Comparison of ENCODE assay signal across 1 cellular context in the genomic region with DNA sequence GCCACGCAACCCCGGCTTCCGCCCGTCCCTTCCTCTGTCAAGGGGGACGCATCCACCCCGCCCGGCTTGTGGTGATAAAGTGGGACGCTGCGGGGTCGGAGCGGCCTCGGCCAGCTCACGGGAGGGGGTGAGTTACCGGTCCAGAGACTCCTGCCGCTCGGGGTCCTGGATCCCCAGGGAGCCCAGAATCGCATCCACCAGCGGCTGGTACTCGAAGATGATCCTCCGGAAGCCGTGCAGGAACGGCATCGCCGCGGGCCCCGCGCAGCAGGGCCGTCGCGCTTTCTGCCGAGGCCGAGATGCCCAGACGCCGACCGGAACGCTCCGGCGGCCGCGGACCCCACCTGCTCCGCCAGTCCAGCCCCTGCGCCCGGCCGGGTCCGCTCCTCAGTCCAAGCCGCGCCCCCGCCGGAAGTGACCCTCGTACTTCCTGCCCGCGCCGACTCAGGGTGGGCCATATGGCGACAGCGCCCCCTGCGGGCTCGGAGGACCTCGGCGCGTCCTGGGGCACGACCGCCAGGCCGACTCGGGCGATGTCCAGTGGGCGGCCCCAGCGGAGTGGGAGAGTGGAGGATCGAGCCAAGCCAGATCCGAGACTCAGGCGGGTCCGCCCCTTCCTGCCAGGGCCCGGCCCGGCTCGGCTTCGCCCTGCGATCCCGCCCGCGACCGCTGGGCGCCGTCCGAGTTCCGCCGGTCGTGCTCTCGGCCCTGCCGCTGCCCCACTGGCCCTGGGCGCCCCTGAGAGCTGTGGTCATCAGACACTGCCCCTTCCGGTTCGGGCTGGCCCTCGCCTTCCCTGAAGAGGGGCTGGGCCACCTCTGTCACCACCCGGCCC.
TF ChIP-seq lines count a peak whose summit lies in the region.

A gene with protein sequence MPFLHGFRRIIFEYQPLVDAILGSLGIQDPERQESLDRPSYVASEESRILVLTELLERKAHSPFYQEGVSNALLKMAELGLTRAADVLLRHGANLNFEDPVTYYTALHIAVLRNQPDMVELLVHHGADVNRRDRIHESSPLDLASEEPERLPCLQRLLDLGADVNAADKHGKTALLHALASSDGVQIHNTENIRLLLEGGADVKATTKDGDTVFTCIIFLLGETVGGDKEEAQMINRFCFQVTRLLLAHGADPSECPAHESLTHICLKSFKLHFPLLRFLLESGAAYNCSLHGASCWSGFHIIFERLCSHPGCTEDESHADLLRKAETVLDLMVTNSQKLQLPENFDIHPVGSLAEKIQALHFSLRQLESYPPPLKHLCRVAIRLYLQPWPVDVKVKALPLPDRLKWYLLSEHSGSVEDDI (minus strand): TSS at position 401 of the 835 bp plus-strand sequence. CDS start 152 bp downstream, at position 249.

TF ChIP-seq in GM12878, 131 proteins besides CTCF, POLR2A, EP300 and RAD21 (continued from another document):
- TF ChIP-seq, protein P1, sequence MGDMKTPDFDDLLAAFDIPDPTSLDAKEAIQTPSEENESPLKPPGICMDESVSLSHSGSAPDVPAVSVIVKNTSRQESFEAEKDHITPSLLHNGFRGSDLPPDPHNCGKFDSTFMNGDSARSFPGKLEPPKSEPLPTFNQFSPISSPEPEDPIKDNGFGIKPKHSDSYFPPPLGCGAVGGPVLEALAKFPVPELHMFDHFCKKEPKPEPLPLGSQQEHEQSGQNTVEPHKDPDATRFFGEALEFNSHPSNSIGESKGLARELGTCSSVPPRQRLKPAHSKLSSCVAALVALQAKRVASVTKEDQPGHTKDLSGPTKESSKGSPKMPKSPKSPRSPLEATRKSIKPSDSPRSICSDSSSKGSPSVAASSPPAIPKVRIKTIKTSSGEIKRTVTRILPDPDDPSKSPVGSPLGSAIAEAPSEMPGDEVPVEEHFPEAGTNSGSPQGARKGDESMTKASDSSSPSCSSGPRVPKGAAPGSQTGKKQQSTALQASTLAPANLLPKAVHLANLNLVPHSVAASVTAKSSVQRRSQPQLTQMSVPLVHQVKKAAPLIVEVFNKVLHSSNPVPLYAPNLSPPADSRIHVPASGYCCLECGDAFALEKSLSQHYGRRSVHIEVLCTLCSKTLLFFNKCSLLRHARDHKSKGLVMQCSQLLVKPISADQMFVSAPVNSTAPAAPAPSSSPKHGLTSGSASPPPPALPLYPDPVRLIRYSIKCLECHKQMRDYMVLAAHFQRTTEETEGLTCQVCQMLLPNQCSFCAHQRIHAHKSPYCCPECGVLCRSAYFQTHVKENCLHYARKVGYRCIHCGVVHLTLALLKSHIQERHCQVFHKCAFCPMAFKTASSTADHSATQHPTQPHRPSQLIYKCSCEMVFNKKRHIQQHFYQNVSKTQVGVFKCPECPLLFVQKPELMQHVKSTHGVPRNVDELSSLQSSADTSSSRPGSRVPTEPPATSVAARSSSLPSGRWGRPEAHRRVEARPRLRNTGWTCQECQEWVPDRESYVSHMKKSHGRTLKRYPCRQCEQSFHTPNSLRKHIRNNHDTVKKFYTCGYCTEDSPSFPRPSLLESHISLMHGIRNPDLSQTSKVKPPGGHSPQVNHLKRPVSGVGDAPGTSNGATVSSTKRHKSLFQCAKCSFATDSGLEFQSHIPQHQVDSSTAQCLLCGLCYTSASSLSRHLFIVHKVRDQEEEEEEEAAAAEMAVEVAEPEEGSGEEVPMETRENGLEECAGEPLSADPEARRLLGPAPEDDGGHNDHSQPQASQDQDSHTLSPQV (IDR thresholded peaks at IDR 0.05) = peak; percentile 92
- no peak for TF ChIP-seq RAD51 (IDR thresholded peaks at IDR 0.05)
- TF ChIP-seq NFXL1 (IDR thresholded peaks at IDR 0.05; ENCODE audit: borderline replicate concordance) = no peak
- no peak for TF ChIP-seq RFX5 (IDR thresholded peaks at IDR 0.05; ENCODE audit: low read depth, low read length)
- TF ChIP-seq ATF7 (IDR thresholded peaks at IDR 0.05; ENCODE audit: low read depth) = no peak
- no peak for TF ChIP-seq MYB (IDR thresholded peaks at IDR 0.05; ENCODE audit: borderline replicate concordance, low read depth, low read length)
